ENCODE assay signal across 9 cellular contexts in the genomic region with DNA sequence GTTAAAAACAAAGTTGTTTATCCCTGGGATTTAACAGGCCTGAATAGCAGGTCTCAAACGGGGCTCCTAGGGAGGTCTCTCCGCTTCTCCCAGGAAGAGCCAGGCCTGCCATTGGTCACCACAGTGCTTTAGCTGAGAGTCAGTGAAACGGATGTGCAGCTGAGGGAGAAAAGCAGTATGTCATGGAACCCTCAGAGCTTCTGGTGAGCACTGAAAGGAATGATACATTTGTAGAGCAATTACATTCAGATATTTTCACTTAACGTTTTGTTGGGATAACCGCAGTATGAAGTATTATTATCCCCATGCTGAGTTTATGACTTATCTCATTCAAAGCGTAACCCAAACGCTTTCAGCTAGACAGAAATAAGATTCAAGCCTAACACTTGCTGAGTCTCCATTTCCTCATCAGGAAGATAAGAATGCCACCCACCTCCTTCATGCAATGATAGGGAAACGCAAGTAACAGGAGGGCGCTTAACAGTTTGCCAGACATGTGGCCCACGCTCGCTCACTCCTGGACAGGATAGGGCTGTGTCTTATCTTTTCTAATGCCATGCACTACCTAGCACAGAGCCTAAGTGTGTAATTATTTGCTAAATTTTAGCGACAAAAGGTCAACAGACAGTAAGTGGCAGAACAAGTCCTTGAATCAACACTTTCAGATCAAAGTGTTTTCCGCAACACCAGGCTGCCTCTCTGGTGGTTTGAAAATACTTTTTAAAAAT. TPM values are rescaled to one million over a fixed set of nuclear protein-coding genes. Genes with fewer than 3 reads are reported as not detected.
DNase-seq lines count a peak whose midpoint lies in the region; ATAC-seq, FAIRE-seq and TF ChIP-seq lines count a peak whose summit lies in the region.
"Had no signal": no experiment of that assay in that cellular context is flagged by ENCODE, and none has a peak within 500 bp of the region (broad histone marks: within the 10 kb centered on the region; RNA-seq: fewer than 3 reads in every experiment).

No MANE protein-coding gene starts in this region.

- H3K27ac ChIP-seq in prostate gland (no peak overlapping the region), esophagus muscularis mucosa (replicated peaks in 1 of 4) (no peak overlapping the region)

- H3K27me3 Mint-ChIP-seq in activated naive CD8-positive, alpha-beta T cell treated with anti-CD3 and anti-CD28 coated beads, Interleukin-2, amount 10 ng/mL, durations not matched to agents 7 days and 5 days: no peaks in the 10 kb centered on the region

- no peaks in the 10 kb centered on the region for H3K4me1 ChIP-seq in prostate gland (replicated peaks)
- H3K4me1 ChIP-seq in esophagus muscularis mucosa: peaks cover 33 to 73% (median 60%) of the 10 kb centered on the region in 4 donors

- H3K4me3 ChIP-seq in prostate gland: no peak overlapping the region
- no peak overlapping the region for H3K4me3 ChIP-seq in esophagus muscularis mucosa

- H3K27ac Mint-ChIP-seq in activated naive CD8-positive, alpha-beta T cell treated with anti-CD3 and anti-CD28 coated beads, Interleukin-2, amount 10 ng/mL, durations not matched to agents 7 days and 5 days: peak overlapping the region; percentile 85

- peaks cover 10% of the 10 kb centered on the region for H3K36me3 Mint-ChIP-seq in activated naive CD8-positive, alpha-beta T cell treated with anti-CD3 and anti-CD28 coated beads, Interleukin-2, amount 10 ng/mL, durations not matched to agents 7 days and 5 days

- no peak for TF ChIP-seq EP300 in esophagus muscularis mucosa (IDR thresholded peaks at IDR 0.05)

- H3K9me3 ChIP-seq in prostate gland: no peaks in the 10 kb centered on the region
- H3K9me3 ChIP-seq in esophagus muscularis mucosa: no peaks in the 10 kb centered on the region

- no peaks in the 10 kb centered on the region for H3K9me3 Mint-ChIP-seq in activated naive CD8-positive, alpha-beta T cell treated with anti-CD3 and anti-CD28 coated beads, Interleukin-2, amount 10 ng/mL, durations not matched to agents 7 days and 5 days

- TF ChIP-seq CTCF in prostate gland (IDR thresholded peaks at IDR 0.05) (no peak), esophagus muscularis mucosa (IDR thresholded peaks at IDR 0.05) (no peak)

- TF ChIP-seq POLR2A in GM12891 (IDR thresholded peaks at IDR 0.05; ENCODE audit: low read depth, low read length): no peak
- no peak for TF ChIP-seq POLR2A in prostate gland (IDR thresholded peaks at IDR 0.05)
- TF ChIP-seq POLR2A in esophagus muscularis mucosa (IDR thresholded peaks at IDR 0.05; ENCODE audit: low read depth): no peak

- peak; percentile 59 for FAIRE-seq in GM12891 (lab: Jason Lieb, UNC)
- FAIRE-seq: islet of Langerhans, TTC549 had no signal

- intact Hi-C loops in prostate gland (cut with DNase I) (no loop called here), esophagus muscularis mucosa (cut with DNase I) (no loop called here)

- H3K4me1 Mint-ChIP-seq in activated naive CD8-positive, alpha-beta T cell treated with anti-CD3 and anti-CD28 coated beads, Interleukin-2, amount 10 ng/mL, durations not matched to agents 7 days and 5 days: peaks cover 81% of the 10 kb centered on the region

- peak overlapping the region; percentile 62 for H3K4me3 Mint-ChIP-seq in activated naive CD8-positive, alpha-beta T cell treated with anti-CD3 and anti-CD28 coated beads, Interleukin-2, amount 10 ng/mL, durations not matched to agents 7 days and 5 days

- 42% methylated on average over 13 of the region's 13 CpGs for WGBS in prostate gland
- 82% methylated on average over 13 of the region's 13 CpGs for WGBS in esophagus muscularis mucosa

- H3K36me3 ChIP-seq in prostate gland (no peaks in the 10 kb centered on the region), esophagus muscularis mucosa (peaks cover 0 to 32% (median 14%) of the 10 kb centered on the region in 4 donors)

- POLR2A ChIA-PET in activated naive CD8-positive, alpha-beta T cell treated with anti-CD3 and anti-CD28 coated beads, Interleukin-2, amount 10 ng/mL, durations not matched to agents 7 days and 5 days (lab: Charles Lee): interaction anchor here (0.8 to 13.1 kb wide), 14 partner anchors 9 to 709 kb away, joined by 3 to 315 read pairs (median 3); a partner anchor contains a TSS

- ATAC-seq in activated naive CD8-positive, alpha-beta T cell treated with anti-CD3 and anti-CD28 coated beads, Interleukin-2, amount 10 ng/mL, durations not matched to agents 7 days and 5 days (ENCODE audit: low read depth): no peak
- ATAC-seq in HG02623 (IDR thresholded peaks at IDR 0.05; ENCODE audit: unreplicated experiment): no peak

- no peak for DNase-seq in GM12891 (ENCODE audit: insufficient read length, low spot score)
- DNase-seq in NCI-H748 (lab: John Stamatoyannopoulos, UW; ENCODE audit: unreplicated experiment): peak; percentile 69
- no peak for DNase-seq in activated naive CD8-positive, alpha-beta T cell treated with anti-CD3 and anti-CD28 coated beads, Interleukin-2, amount 10 ng/mL, durations not matched to agents 7 days and 5 days
- peak; percentile 47 for DNase-seq in prostate gland (ENCODE audit: low spot score)
- no peak for DNase-seq in esophagus muscularis mucosa (ENCODE audit: extremely low spot score)
- no peak for DNase-seq in medulla oblongata (ENCODE audit: extremely low spot score)

- H3K27me3 ChIP-seq in prostate gland (replicated peaks; ENCODE audit: insufficient read depth) (no peaks in the 10 kb centered on the region), esophagus muscularis mucosa (no peaks in the 10 kb centered on the region)

TF ChIP-seq in GM12891, 5 proteins besides CTCF, POLR2A, EP300 and RAD21:
- TF ChIP-seq POU2F2 (IDR thresholded peaks at IDR 0.05; ENCODE audit: low read depth, low read length): no peak
- TF ChIP-seq POLR2AphosphoS5 (IDR thresholded peaks at IDR 0.05; ENCODE audit: low read depth, low read length): no peak
- no peak for TF ChIP-seq PAX5 (IDR thresholded peaks at IDR 0.05; ENCODE audit: insufficient read depth, low read length, severe bottlenecking)
- no peak for TF ChIP-seq TAF1 (IDR thresholded peaks at IDR 0.05; ENCODE audit: low read depth, low read length)
- no peak for TF ChIP-seq SPI1 (IDR thresholded peaks at IDR 0.05; ENCODE audit: low read depth, low read length)

RNA-seq across cellular contexts. Expression of a gene that starts 28.2 kb away (rescaled TPM):
- polyA plus RNA-seq in GM12891 (2012; ENCODE audit: low read depth, missing spikeins): 280 TPM
- total RNA-seq in activated naive CD8-positive, alpha-beta T cell treated with anti-CD3 and anti-CD28 coated beads, Interleukin-2, amount 10 ng/mL, durations not matched to agents 7 days and 5 days: 100 to 1,000 TPM; 124 to 148 TPM
- total RNA-seq in prostate gland (100 to 1,000 TPM; 231 to 289 TPM), esophagus muscularis mucosa (100 to 1,000 TPM; 118 to 154 (median 131) TPM)

RNA-seq across cellular contexts. Expression of a gene that starts 37.3 kb away (rescaled TPM):
- polyA plus RNA-seq in GM12891 (2012; ENCODE audit: low read depth, missing spikeins): 7.3 TPM
- total RNA-seq in activated naive CD8-positive, alpha-beta T cell treated with anti-CD3 and anti-CD28 coated beads, Interleukin-2, amount 10 ng/mL, durations not matched to agents 7 days and 5 days: 10 to 100 TPM; 13.0 to 17.9 TPM
- 100 to 1,000 TPM in 1 of 2 donors, 10 to 100 TPM in 1; 25.9 to 116 TPM for total RNA-seq in prostate gland
- total RNA-seq in esophagus muscularis mucosa: 10 to 100 TPM; 18.7 to 42.3 (median 27.7) TPM

Comparison
In these comparisons a context has a peak if more than half of its experiments do, and no peak if none do; other contexts are left out.
1. DNase-seq: peak in NCI-H748 (single experiment) and prostate gland (single experiment); none in GM12891 (single experiment), activated naive CD8-positive, alpha-beta T cell treated with anti-CD3 and anti-CD28 coated beads, Interleukin-2, amount 10 ng/mL, durations not matched to agents 7 days and 5 days (single experiment), esophagus muscularis mucosa (single experiment) and medulla oblongata (single experiment).